ENCODE assay signal across 8 cellular contexts in the genomic region with DNA sequence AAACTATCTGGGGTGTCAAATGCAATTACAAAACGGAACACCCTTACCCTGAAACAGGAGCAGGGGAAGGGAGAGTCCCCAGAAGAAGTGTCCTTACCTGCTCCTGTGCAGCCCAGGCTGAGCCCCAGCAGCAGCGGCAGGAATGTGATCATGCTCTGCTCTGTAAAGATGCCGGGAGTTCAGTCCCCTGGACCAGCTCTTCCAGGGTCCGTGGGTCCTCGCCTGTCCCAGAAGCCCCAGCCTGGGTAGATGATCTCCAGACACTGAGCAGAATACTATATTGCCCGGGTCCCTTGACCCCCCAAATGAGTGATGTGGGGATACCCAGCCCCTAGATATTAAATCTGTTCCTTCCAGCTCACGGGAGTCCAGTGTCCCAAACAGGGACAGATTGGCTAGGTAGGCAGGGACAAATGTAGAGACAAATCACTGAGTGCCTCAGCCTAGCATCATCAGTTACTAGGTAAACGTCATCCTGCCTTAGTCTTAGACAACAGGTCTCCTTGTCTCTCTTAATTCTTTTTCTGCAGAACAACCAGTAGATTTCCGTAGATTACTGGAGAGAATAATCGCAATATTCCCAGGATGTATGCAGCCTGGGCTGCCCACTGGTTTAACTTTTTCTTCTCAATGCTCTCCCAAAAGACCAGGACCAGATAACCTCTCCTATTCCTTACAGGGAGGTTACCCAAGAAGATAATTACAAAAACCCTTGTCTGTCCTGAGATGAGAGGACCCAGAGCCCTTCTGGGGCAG. TPM values are rescaled to one million over a fixed set of nuclear protein-coding genes. Genes with fewer than 3 reads are reported as not detected.
DNase-seq lines count a peak whose midpoint lies in the region; ATAC-seq and TF ChIP-seq lines count a peak whose summit lies in the region.

A gene (minus strand): TSS at position 373 of the 756 bp plus-strand sequence. CDS start 221 bp downstream, at position 152.

- peak within 1 kb of the TSS; percentile 91 for H3K27ac Mint-ChIP-seq in activated naive CD8-positive, alpha-beta T cell

- no peak within 1 kb of the TSS for H3K14ac ChIP-seq in neuronal stem cell (ENCODE audit: low read length)

- H3K27me3 Mint-ChIP-seq in activated naive CD8-positive, alpha-beta T cell = no peaks in the 10 kb centered on the region

- H3K79me1 ChIP-seq in neuronal stem cell (ENCODE audit: low read depth, low read length) = no peaks in the 10 kb centered on the region

- no peak within 1 kb of the TSS for H4K8ac ChIP-seq in neuronal stem cell (ENCODE audit: low read depth, low read length)

- H3K36me3 Mint-ChIP-seq in activated naive CD8-positive, alpha-beta T cell = peaks cover 7% of the 10 kb centered on the region

- H2BK15ac ChIP-seq in neuronal stem cell (ENCODE audit: low read length) = no peak within 1 kb of the TSS

- H3K18ac ChIP-seq in neuronal stem cell (ENCODE audit: low read length) = no peak within 1 kb of the TSS

- TF ChIP-seq CTCF in PC-9 (conservative IDR thresholded peaks at IDR 0.05) = no peak

- DNase-seq in DMS53 treated with DMSO at 0.1 percent for 48 hours (lab: John Stamatoyannopoulos, UW; ENCODE audit: unreplicated experiment) (peak; percentile 92), PC-9 (peak; percentile 45 to 61), glomerular endothelial cell (ENCODE audit: extremely low read depth, low read depth, low spot score) (peak; percentile 37), neuronal stem cell (ENCODE audit: low spot score) (peak; percentile 73), NCI-H1092 treated with DMSO at 0.1 percent for 48 hours (lab: John Stamatoyannopoulos, UW) (no peak)

- no peak within 1 kb of the TSS for H3K23ac ChIP-seq in neuronal stem cell (ENCODE audit: low read depth, low read length, poor library complexity)

- H4K91ac ChIP-seq in neuronal stem cell (ENCODE audit: low read depth, low read length, poor library complexity) = no peak within 1 kb of the TSS

- H3K4me1 ChIP-seq in PC-9 (replicated peaks; ENCODE audit: insufficient read depth) (no peaks in the 10 kb centered on the region), neuronal stem cell (ENCODE audit: control insufficient read depth in 2 of 2, insufficient read depth in 1 of 2, low read depth in 1 of 2, low read length in 2 of 2) (no peaks in the 10 kb centered on the region)

- H2BK120ac ChIP-seq in neuronal stem cell (ENCODE audit: low read depth, low read length) = no peak within 1 kb of the TSS

- intact Hi-C loops in PC-9 (cut with micrococcal nuclease; ENCODE audit: unreplicated experiment) = no loop called here

- no peak within 1 kb of the TSS for H3K9ac ChIP-seq in neuronal stem cell (ENCODE audit: low read depth, low read length, poor library complexity)

- peaks cover 64% of the 10 kb centered on the region for H3K4me1 Mint-ChIP-seq in activated naive CD8-positive, alpha-beta T cell (ENCODE audit: low read depth)

- no peak within 1 kb of the TSS for H3K4ac ChIP-seq in neuronal stem cell (ENCODE audit: low read length)

- ATAC-seq in GM19351 (IDR thresholded peaks at IDR 0.05; ENCODE audit: unreplicated experiment) = peak; percentile 59
- ATAC-seq in HG03439 (IDR thresholded peaks at IDR 0.05; ENCODE audit: unreplicated experiment) = peak; percentile 54

- no peak within 1 kb of the TSS for H2BK12ac ChIP-seq in neuronal stem cell (ENCODE audit: low read length)

- BruUV-seq in PC-9 (replicated peaks; lab: Mats Ljungman, UMichigan) = no TSS peak

- no CpG with 5 or more reads among the region's 10 CpGs for WGBS in neuronal stem cell (ENCODE audit: extremely low coverage in 2 of 2, insufficient read length in 2 of 2, insufficient replicate concordance in 1 of 2), 2 donors

- H3K27me3 ChIP-seq in PC-9 (ENCODE audit: insufficient read depth, low read depth) (peaks cover 46% of the 10 kb centered on the region), neuronal stem cell (ENCODE audit: control insufficient read depth in 3 of 3, insufficient read depth in 3 of 3, low read depth in 1 of 3, low read length in 3 of 3) (peaks cover 0 to 20% (median 0%) of the 10 kb centered on the region in 3 experiments)

- no peak within 1 kb of the TSS for H2AK5ac ChIP-seq in neuronal stem cell (ENCODE audit: low read depth, low read length)

- peak within 1 kb of the TSS; percentile 92 for H3K4me3 Mint-ChIP-seq in activated naive CD8-positive, alpha-beta T cell

- no peak within 1 kb of the TSS for H2BK5ac ChIP-seq in neuronal stem cell (ENCODE audit: low read length)

- H3K9me3 ChIP-seq in PC-9 (ENCODE audit: insufficient read depth, low read depth) (no peaks in the 10 kb centered on the region), neuronal stem cell (replicated peaks in 1 of 2; ENCODE audit: control insufficient read depth in 2 of 2, insufficient read depth in 1 of 2, low read depth in 1 of 2, low read length in 2 of 2) (no peaks in the 10 kb centered on the region)

- no peaks in the 10 kb centered on the region for H3F3A ChIP-seq in PC-9 (ENCODE audit: insufficient read depth, low read depth)

- no peaks in the 10 kb centered on the region for H4K20me1 ChIP-seq in PC-9 (ENCODE audit: insufficient read depth)

- no peaks in the 10 kb centered on the region for H3K9me2 ChIP-seq in PC-9 (ENCODE audit: insufficient read depth)

- POLR2A ChIA-PET in PC-9 (lab: Charles Lee; ENCODE audit: unreplicated experiment) = no interaction called here

- H3K4me3 ChIP-seq in PC-9 = no peak within 1 kb of the TSS
- peak within 1 kb of the TSS in 1 of 2 donors; percentile 57 for H3K4me3 ChIP-seq in neuronal stem cell (ENCODE audit: low read length in 2 of 2)

- no peaks in the 10 kb centered on the region for H3K36me3 ChIP-seq in PC-9 (ENCODE audit: low read depth)
- no peaks in the 10 kb centered on the region for H3K36me3 ChIP-seq in neuronal stem cell (replicated peaks in 1 of 2; ENCODE audit: control insufficient read depth in 2 of 2, insufficient read depth in 2 of 2, low read length in 2 of 2)

- no peak within 1 kb of the TSS for H3K27ac ChIP-seq in PC-9
- H3K27ac ChIP-seq in neuronal stem cell (replicated peaks; ENCODE audit: low read length) = no peak within 1 kb of the TSS

- no peaks in the 10 kb centered on the region for H3K79me2 ChIP-seq in PC-9 (ENCODE audit: low read depth)

- H2AFZ ChIP-seq in PC-9 (no peak within 1 kb of the TSS; the same call in 1 of the 2 replicates), neuronal stem cell (ENCODE audit: low read length) (peak within 1 kb of the TSS; percentile 88)

- H3K4me2 ChIP-seq in PC-9 (peak within 1 kb of the TSS; percentile 52; the same call in 1 of the 2 replicates), neuronal stem cell (ENCODE audit: insufficient read depth, low read length, poor library complexity, severe bottlenecking) (no peak within 1 kb of the TSS)

- no peaks in the 10 kb centered on the region for H3K9me3 Mint-ChIP-seq in activated naive CD8-positive, alpha-beta T cell (ENCODE audit: low read depth)

- CTCF ChIA-PET in PC-9 (lab: Charles Lee) = interaction anchor here (1.2 kb wide), 1 partner anchor 44 kb away, joined by 5 read pairs; no protein-coding TSS in a partner anchor

RNA-seq across cellular contexts. Expression of the gene that starts here (rescaled TPM):
- total RNA-seq in PC-9 (2021) (0.73 and 1.1 TPM in 2 replicates), glomerular endothelial cell (0.48 and 1.8 TPM in 2 replicates)
- 4.8 TPM for polyA plus RNA-seq in neuronal stem cell (2013, experiment 1 of 2)
- polyA plus RNA-seq in neuronal stem cell (2013, experiment 2 of 2) = 5.1 TPM
